8 cellular contexts compared by ENCODE assay signal in the genomic region with DNA sequence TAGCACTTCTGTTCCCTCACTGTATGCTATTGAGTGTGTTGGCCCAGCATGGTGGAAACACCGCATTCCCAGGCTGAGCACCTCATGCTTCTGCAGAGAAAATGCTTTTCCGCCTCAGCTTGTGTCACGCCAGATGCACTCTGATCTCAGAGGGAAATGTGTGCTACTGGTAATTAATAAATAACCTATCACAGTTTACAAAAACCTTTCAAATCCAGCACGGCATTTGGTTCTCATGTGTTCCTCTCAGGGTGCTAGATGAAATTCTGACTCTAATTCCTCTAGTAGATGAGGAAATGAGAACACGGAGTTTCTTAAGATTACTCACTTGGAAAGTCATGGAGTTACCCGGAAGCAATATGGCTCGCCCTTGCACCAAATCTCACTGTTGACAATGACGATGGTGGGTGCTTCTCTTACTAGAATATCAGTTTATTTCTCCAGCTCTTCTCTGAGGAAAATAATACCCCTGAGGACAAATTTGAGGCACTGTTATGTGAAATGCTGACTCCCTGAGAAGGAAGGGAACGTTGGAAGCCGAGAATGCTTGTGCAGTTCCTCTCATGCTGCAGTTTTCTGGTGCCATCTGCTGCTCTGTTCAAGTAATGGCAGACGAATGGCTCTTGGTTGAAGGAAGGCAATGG.
A peak's percentile ranks its signal among the peaks of the same experiment; 100 is the strongest.
DNase-seq lines count a peak whose midpoint lies in the region; ATAC-seq and TF ChIP-seq lines count a peak whose summit lies in the region.

No MANE protein-coding gene starts in this region.

- H3K27ac ChIP-seq in right atrium auricular region, result peak overlapping the region in 1 of 2 donors; percentile 13

- peaks cover 0 to 6% of the 10 kb centered on the region in 2 donors for H3K4me1 ChIP-seq in right atrium auricular region

- peak; percentile 69 to 95 for TF ChIP-seq CTCF in right atrium auricular region (IDR thresholded peaks at IDR 0.05)

- peak; percentile 67 for DNase-seq in SIG-M5 treated with dmso at 0.1 percent for 504 hours (lab: John Stamatoyannopoulos, UW; ENCODE audit: unreplicated experiment)
- no peak for DNase-seq in SIG-M5 (lab: John Stamatoyannopoulos, UW)
- peak; percentile 8 for DNase-seq in HuH-7.5 (ENCODE audit: low spot score)
- peak; percentile 60 for DNase-seq in NOMO-1 treated with dmso at 0.1 percent for 144 hours (lab: John Stamatoyannopoulos, UW; ENCODE audit: unreplicated experiment)
- DNase-seq in anterior cingulate cortex (lab: John Stamatoyannopoulos, UW), result peak in 52 of 58 donors; percentile 5 to 81 (median 38)
- DNase-seq in right atrium auricular region (ENCODE audit: low spot score), result peak; percentile 66
- peak; percentile 67 for DNase-seq in pulmonary artery endothelial cell (ENCODE audit: low read depth, low spot score)

- H3K4me3 ChIP-seq in right atrium auricular region, result peak overlapping the region; percentile 14 to 39

- no peaks in the 10 kb centered on the region for H3K9me3 ChIP-seq in right atrium auricular region

- ATAC-seq in GM21526 (IDR thresholded peaks at IDR 0.05; ENCODE audit: low FRiP score, unreplicated experiment), result peak; percentile 77

- no peaks in the 10 kb centered on the region for H3K27me3 ChIP-seq in right atrium auricular region

- no peaks in the 10 kb centered on the region for H3K36me3 ChIP-seq in right atrium auricular region
